Comparison of ENCODE assay signal across 1 cellular context in genomic region chr2:110748489-110748867, GRCh38.
A peak's percentile ranks its signal among the peaks of the same experiment; 100 is the strongest.
TF ChIP-seq lines count a peak whose summit lies in the region.

No MANE protein-coding gene starts in this region.

TF ChIP-seq in GM12878, 131 proteins besides CTCF, POLR2A, EP300 and RAD21 (continued from another document and continues in another):
- TF ChIP-seq, protein P1, sequence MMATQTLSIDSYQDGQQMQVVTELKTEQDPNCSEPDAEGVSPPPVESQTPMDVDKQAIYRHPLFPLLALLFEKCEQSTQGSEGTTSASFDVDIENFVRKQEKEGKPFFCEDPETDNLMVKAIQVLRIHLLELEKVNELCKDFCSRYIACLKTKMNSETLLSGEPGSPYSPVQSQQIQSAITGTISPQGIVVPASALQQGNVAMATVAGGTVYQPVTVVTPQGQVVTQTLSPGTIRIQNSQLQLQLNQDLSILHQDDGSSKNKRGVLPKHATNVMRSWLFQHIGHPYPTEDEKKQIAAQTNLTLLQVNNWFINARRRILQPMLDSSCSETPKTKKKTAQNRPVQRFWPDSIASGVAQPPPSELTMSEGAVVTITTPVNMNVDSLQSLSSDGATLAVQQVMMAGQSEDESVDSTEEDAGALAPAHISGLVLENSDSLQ (IDR thresholded peaks at IDR 0.05): peak; percentile 62; the same call in 1 of the 2 replicates
- no peak for TF ChIP-seq TAF1 (IDR thresholded peaks at IDR 0.05; ENCODE audit: borderline replicate concordance, low read depth, low read length)
- peak; percentile 99 for TF ChIP-seq IKZF2 (IDR thresholded peaks at IDR 0.05)
- TF ChIP-seq NR2C2 (IDR thresholded peaks at IDR 0.05; ENCODE audit: borderline replicate concordance, control insufficient read depth, insufficient read length, low read depth): no peak
- no peak for TF ChIP-seq KLF5 (IDR thresholded peaks at IDR 0.05; ENCODE audit: partially characterized antibody)
- peak; percentile 47 for TF ChIP-seq SMAD1 (IDR thresholded peaks at IDR 0.05; ENCODE audit: low read depth, partially characterized antibody)
- TF ChIP-seq RCOR1 (conservative IDR thresholded peaks at IDR 0.05; ENCODE audit: low read depth, low read length): peak; percentile 89; the same call in 1 of the 2 replicates
- TF ChIP-seq SUPT20H (IDR thresholded peaks at IDR 0.05; ENCODE audit: borderline replicate concordance, control insufficient read depth, low read depth, low read length): no peak
- TF ChIP-seq STAT1 (conservative IDR thresholded peaks at IDR 0.05): no peak
- TF ChIP-seq HDAC2 (IDR thresholded peaks at IDR 0.05): no peak
- peak; percentile 69; the same call in 1 of the 2 replicates for TF ChIP-seq ZNF24 (IDR thresholded peaks at IDR 0.05)
- peak; percentile 83 for TF ChIP-seq CHD2 (IDR thresholded peaks at IDR 0.05; ENCODE audit: borderline replicate concordance, low read depth, low read length)
- no peak for TF ChIP-seq ZBTB11 (CRISPR knock-in tag; IDR thresholded peaks at IDR 0.05)
- peak; percentile 63; the same call in 1 of the 2 replicates for TF ChIP-seq WRNIP1 (IDR thresholded peaks at IDR 0.05; ENCODE audit: borderline replicate concordance, low read depth, low read length)
- TF ChIP-seq CBFB (IDR thresholded peaks at IDR 0.05; ENCODE audit: low read depth): peak; percentile 95
- no peak for TF ChIP-seq NFYA (IDR thresholded peaks at IDR 0.05; ENCODE audit: borderline replicate concordance, low read depth, low read length)
- peak; percentile 100 for TF ChIP-seq MTA2 (IDR thresholded peaks at IDR 0.05; ENCODE audit: low read depth)
- no peak for TF ChIP-seq HSF1 (IDR thresholded peaks at IDR 0.05; ENCODE audit: low read depth, low read length)
- TF ChIP-seq RFX5 (IDR thresholded peaks at IDR 0.05; ENCODE audit: low read depth, low read length): no peak
- peak; percentile 84 for TF ChIP-seq BMI1 (IDR thresholded peaks at IDR 0.05; ENCODE audit: borderline replicate concordance)
- no peak for TF ChIP-seq MYC (IDR thresholded peaks at IDR 0.05; ENCODE audit: insufficient read depth, insufficient read length, insufficient replicate concordance, low read length, severe bottlenecking)
- TF ChIP-seq, protein P2, sequence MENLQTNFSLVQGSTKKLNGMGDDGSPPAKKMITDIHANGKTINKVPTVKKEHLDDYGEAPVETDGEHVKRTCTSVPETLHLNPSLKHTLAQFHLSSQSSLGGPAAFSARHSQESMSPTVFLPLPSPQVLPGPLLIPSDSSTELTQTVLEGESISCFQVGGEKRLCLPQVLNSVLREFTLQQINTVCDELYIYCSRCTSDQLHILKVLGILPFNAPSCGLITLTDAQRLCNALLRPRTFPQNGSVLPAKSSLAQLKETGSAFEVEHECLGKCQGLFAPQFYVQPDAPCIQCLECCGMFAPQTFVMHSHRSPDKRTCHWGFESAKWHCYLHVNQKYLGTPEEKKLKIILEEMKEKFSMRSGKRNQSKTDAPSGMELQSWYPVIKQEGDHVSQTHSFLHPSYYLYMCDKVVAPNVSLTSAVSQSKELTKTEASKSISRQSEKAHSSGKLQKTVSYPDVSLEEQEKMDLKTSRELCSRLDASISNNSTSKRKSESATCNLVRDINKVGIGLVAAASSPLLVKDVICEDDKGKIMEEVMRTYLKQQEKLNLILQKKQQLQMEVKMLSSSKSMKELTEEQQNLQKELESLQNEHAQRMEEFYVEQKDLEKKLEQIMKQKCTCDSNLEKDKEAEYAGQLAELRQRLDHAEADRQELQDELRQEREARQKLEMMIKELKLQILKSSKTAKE (IDR thresholded peaks at IDR 0.05; ENCODE audit: low read depth, poor library complexity, severe bottlenecking): peak; percentile 97
- TF ChIP-seq NR2C1 (IDR thresholded peaks at IDR 0.05): no peak
- peak; percentile 98 for TF ChIP-seq NBN (IDR thresholded peaks at IDR 0.05)
- peak; percentile 94 for TF ChIP-seq PAX5 (IDR thresholded peaks at IDR 0.05; ENCODE audit: borderline replicate concordance, low read depth, low read length)
- TF ChIP-seq, protein P3, sequence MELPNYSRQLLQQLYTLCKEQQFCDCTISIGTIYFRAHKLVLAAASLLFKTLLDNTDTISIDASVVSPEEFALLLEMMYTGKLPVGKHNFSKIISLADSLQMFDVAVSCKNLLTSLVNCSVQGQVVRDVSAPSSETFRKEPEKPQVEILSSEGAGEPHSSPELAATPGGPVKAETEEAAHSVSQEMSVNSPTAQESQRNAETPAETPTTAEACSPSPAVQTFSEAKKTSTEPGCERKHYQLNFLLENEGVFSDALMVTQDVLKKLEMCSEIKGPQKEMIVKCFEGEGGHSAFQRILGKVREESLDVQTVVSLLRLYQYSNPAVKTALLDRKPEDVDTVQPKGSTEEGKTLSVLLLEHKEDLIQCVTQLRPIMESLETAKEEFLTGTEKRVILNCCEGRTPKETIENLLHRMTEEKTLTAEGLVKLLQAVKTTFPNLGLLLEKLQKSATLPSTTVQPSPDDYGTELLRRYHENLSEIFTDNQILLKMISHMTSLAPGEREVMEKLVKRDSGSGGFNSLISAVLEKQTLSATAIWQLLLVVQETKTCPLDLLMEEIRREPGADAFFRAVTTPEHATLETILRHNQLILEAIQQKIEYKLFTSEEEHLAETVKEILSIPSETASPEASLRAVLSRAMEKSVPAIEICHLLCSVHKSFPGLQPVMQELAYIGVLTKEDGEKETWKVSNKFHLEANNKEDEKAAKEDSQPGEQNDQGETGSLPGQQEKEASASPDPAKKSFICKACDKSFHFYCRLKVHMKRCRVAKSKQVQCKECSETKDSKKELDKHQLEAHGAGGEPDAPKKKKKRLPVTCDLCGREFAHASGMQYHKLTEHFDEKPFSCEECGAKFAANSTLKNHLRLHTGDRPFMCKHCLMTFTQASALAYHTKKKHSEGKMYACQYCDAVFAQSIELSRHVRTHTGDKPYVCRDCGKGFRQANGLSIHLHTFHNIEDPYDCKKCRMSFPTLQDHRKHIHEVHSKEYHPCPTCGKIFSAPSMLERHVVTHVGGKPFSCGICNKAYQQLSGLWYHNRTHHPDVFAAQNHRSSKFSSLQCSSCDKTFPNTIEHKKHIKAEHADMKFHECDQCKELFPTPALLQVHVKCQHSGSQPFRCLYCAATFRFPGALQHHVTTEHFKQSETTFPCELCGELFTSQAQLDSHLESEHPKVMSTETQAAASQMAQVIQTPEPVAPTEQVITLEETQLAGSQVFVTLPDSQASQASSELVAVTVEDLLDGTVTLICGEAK (IDR thresholded peaks at IDR 0.05; ENCODE audit: borderline replicate concordance): no peak
- TF ChIP-seq, protein P4, sequence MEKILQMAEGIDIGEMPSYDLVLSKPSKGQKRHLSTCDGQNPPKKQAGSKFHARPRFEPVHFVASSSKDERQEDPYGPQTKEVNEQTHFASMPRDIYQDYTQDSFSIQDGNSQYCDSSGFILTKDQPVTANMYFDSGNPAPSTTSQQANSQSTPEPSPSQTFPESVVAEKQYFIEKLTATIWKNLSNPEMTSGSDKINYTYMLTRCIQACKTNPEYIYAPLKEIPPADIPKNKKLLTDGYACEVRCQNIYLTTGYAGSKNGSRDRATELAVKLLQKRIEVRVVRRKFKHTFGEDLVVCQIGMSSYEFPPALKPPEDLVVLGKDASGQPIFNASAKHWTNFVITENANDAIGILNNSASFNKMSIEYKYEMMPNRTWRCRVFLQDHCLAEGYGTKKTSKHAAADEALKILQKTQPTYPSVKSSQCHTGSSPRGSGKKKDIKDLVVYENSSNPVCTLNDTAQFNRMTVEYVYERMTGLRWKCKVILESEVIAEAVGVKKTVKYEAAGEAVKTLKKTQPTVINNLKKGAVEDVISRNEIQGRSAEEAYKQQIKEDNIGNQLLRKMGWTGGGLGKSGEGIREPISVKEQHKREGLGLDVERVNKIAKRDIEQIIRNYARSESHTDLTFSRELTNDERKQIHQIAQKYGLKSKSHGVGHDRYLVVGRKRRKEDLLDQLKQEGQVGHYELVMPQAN (conservative IDR thresholded peaks at IDR 0.05): no peak
- peak; percentile 92 for TF ChIP-seq TBL1XR1 (IDR thresholded peaks at IDR 0.05; ENCODE audit: low read depth, low read length)
- peak; percentile 79 for TF ChIP-seq FOXK2 (IDR thresholded peaks at IDR 0.05)
- no peak for TF ChIP-seq ESRRA (IDR thresholded peaks at IDR 0.05; ENCODE audit: low read length)
- no peak for TF ChIP-seq SIX5 (IDR thresholded peaks at IDR 0.05; ENCODE audit: low read depth, low read length, severe bottlenecking)
- TF ChIP-seq CBX5 (IDR thresholded peaks at IDR 0.05; ENCODE audit: low read depth): peak; percentile 82; the same call in 1 of the 2 replicates
- TF ChIP-seq HCFC1 (IDR thresholded peaks at IDR 0.05; ENCODE audit: low read length): no peak
- 0 out of 2 replicates have a peak, but pooled peaks have one; percentile 20 for TF ChIP-seq SMC3 (IDR thresholded peaks at IDR 0.05; ENCODE audit: borderline replicate concordance, low read length)
- TF ChIP-seq STAT3 (IDR thresholded peaks at IDR 0.05; ENCODE audit: low read depth, low read length): 0 out of 2 replicates have a peak, but pooled peaks have one; percentile 72
- TF ChIP-seq TCF7 (IDR thresholded peaks at IDR 0.05; ENCODE audit: borderline replicate concordance): no peak
- peak in 1 of 2 experiments; percentile 88; a peak in 2 of 4 replicates for TF ChIP-seq CEBPB (IDR thresholded peaks at IDR 0.05; ENCODE audit: borderline replicate concordance in 1 of 2, low read depth in 2 of 2, low read length in 2 of 2)
- peak; percentile 98 for TF ChIP-seq TCF3 (IDR thresholded peaks at IDR 0.05; ENCODE audit: borderline replicate concordance, insufficient read depth, low read depth, low read length)
- no peak for TF ChIP-seq ZNF687 (IDR thresholded peaks at IDR 0.05)
- TF ChIP-seq ZNF384 (IDR thresholded peaks at IDR 0.05; ENCODE audit: borderline replicate concordance, low read depth, low read length): no peak; the same call in 1 of the 2 replicates
